In the genomic region with DNA sequence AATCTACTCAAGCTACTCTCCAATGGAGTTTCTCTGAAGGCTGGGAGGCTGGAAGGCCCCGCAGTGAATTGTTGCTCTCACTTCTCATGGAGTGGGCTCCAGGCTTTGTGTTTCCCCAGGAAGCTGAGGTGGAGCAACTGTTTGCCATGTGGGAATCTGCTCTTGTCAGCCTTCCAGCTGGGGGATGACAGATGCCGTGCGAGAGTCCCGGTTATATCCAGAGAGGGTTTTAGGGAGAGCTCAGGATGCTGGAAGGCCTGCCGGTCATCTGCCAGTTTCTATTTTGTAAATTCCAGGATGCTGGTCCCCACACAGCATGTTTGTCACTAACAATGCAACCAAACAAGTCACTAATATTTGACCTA, we compare ENCODE assay signal across 26 cellular contexts.
DNase-seq lines count a peak whose midpoint lies in the region; ATAC-seq and TF ChIP-seq lines count a peak whose summit lies in the region.
"Had no signal": no experiment of that assay in that cellular context is flagged by ENCODE, and none has a peak within 500 bp of the region (broad histone marks: within the 10 kb centered on the region; RNA-seq: fewer than 3 reads in every experiment).

No MANE protein-coding gene starts in this region.

- 0 out of 22 replicates have a peak, but pooled peaks cover 0 to 6% (median 0%) of the 10 kb centered on the region in 11 experiments for H3K36me3 ChIP-seq in BLaER1 treated with 17β-estradiol and CSF1 and Interleukin-3, amounts not matched to agents 10 nM and 100 nM
- no peaks in the 10 kb centered on the region for H3K36me3 ChIP-seq in psoas muscle (ENCODE audit: insufficient read depth in 1 of 2, low read depth in 1 of 2)
- H3K36me3 ChIP-seq: pancreas, thyroid gland had no signal

- ATAC-seq in psoas muscle, result no peak
- ATAC-seq: stimulated activated naive CD8-positive, alpha-beta T cell treated with anti-CD3 and anti-CD28 coated beads, Interleukin-15, amount 100 ng/mL, for 72 hours had no signal

- intact Hi-C loops in psoas muscle (cut with DNase I), result no loop called here

- DNase-seq in NCI-H1694 (lab: John Stamatoyannopoulos, UW) (peak; percentile 79), dermis microvascular lymphatic vessel endothelial cell (ENCODE audit: low read depth in 2 of 2) (peak; percentile 83 to 87), psoas muscle (no peak), GM20000 (ENCODE audit: low spot score) (no peak), ureter (ENCODE audit: low spot score) (no peak)
- no peak for DNase-seq in activated naive CD4-positive, alpha-beta T cell (lab: John Stamatoyannopoulos, UW)
- DNase-seq: activated CD4-positive, alpha-beta memory T cell treated with anti-CD3 and anti-CD28 coated beads for 36 hours; activated CD4-positive, CD25-positive, alpha-beta regulatory T cell treated with anti-CD3 and anti-CD28 coated beads, Interleukin-2, amount 50 U/mL, for 72 hours; activated CD8-positive, alpha-beta memory T cell treated with anti-CD3 and anti-CD28 coated beads, Interleukin-2, amount 50 U/mL, for 4 hours; activated naive CD4-positive, alpha-beta T cell treated with Interleukin-2 at 50 U/mL for 16 hours; CD4-positive, CD25-positive, alpha-beta regulatory T cell; central memory CD4-positive, alpha-beta T cell; cortex of kidney; endodermal cell; KBM-7; kidney glomerular epithelial cell; mammary epithelial cell; NCI-H1092 treated with DMSO at 0.1 percent for 48 hours; NCI-H187 treated with DMSO at 0.1 percent for 48 hours; NCI-H526 treated with DMSO at 0.1 percent for 48 hours; pancreas; SIG-M5; stimulated activated CD4-positive, alpha-beta T cell treated with anti-CD3 and anti-CD28 coated beads, Interleukin-2, amount 100 ng/mL, for 48 hours; stimulated activated naive CD8-positive, alpha-beta T cell treated with anti-CD3 and anti-CD28 coated beads, Interleukin-15, amount 100 ng/mL, for 72 hours; thyroid gland had no signal

- peaks cover 64 to 83% (median 77%) of the 10 kb centered on the region in 10 experiments for H3K4me1 ChIP-seq in BLaER1 treated with 17β-estradiol and CSF1 and Interleukin-3, amounts not matched to agents 10 nM and 100 nM
- peaks cover 57% of the 10 kb centered on the region for H3K4me1 ChIP-seq in psoas muscle

- H3K9ac ChIP-seq in BLaER1 treated with 17β-estradiol and CSF1 and Interleukin-3, amounts not matched to agents 10 nM and 100 nM, result peak overlapping the region in 10 of 11 experiments; percentile 36 to 88 (median 84); a peak in 17 of 22 replicates

- peak overlapping the region; percentile 89 to 98 (median 95); a peak in 21 of 22 replicates for H3K27ac ChIP-seq in BLaER1 treated with 17β-estradiol and CSF1 and Interleukin-3, amounts not matched to agents 10 nM and 100 nM
- peak overlapping the region; percentile 36 for H3K27ac ChIP-seq in psoas muscle
- H3K27ac ChIP-seq: pancreas had no signal

- H4K20me1 ChIP-seq in BLaER1 treated with 17β-estradiol and CSF1 and Interleukin-3, amounts not matched to agents 10 nM and 100 nM, result no peaks in the 10 kb centered on the region

- no peaks in the 10 kb centered on the region for H3K27me3 ChIP-seq in BLaER1 treated with 17β-estradiol and CSF1 and Interleukin-3, amounts not matched to agents 10 nM and 100 nM
- H3K27me3 ChIP-seq in psoas muscle (ENCODE audit: insufficient read depth in 3 of 3, low read length in 2 of 3), result no peaks in the 10 kb centered on the region
- H3K27me3 ChIP-seq: pancreas, thyroid gland had no signal

- H3K4me2 ChIP-seq in BLaER1 treated with 17β-estradiol and CSF1 and Interleukin-3, amounts not matched to agents 10 nM and 100 nM, result peak overlapping the region; percentile 81 to 97 (median 92)

- TF ChIP-seq CTCF in psoas muscle (IDR thresholded peaks at IDR 0.05), result no peak
- no peak for TF ChIP-seq CTCF in GM20000 (IDR thresholded peaks at IDR 0.05; ENCODE audit: extremely low read depth, missing control alignments)

- WGBS in psoas muscle, 3 donors, result 15 to 30% (median 20%) methylated on average over 5 of the region's 5 CpGs

- H3K4me3 ChIP-seq in BLaER1 treated with 17β-estradiol and CSF1 and Interleukin-3, amounts not matched to agents 10 nM and 100 nM, result no peak overlapping the region; a peak in 1 of 20 replicates
- no peak overlapping the region for H3K4me3 ChIP-seq in psoas muscle
- H3K4me3 ChIP-seq: pancreas, thyroid gland had no signal

- H3K9me3 ChIP-seq in BLaER1 treated with 17β-estradiol and CSF1 and Interleukin-3, amounts not matched to agents 10 nM and 100 nM (replicated peaks in 1 of 11), result peaks cover 0 to 8% (median 0%) of the 10 kb centered on the region in 11 experiments; a peak in 2 of 22 replicates
- H3K9me3 ChIP-seq in psoas muscle, result no peaks in the 10 kb centered on the region
- H3K9me3 ChIP-seq: pancreas, thyroid gland had no signal

Comparison
In these comparisons a context has a peak if more than half of its experiments do, and no peak if none do; other contexts are left out.
1. DNase-seq: peak in NCI-H1694 (single experiment) and dermis microvascular lymphatic vessel endothelial cell (2 of 2); none in psoas muscle (0 of 2), GM20000 (single experiment), ureter (single experiment) and activated naive CD4-positive, alpha-beta T cell (0 of 4).